20 cellular contexts compared by ENCODE assay signal in the genomic region with DNA sequence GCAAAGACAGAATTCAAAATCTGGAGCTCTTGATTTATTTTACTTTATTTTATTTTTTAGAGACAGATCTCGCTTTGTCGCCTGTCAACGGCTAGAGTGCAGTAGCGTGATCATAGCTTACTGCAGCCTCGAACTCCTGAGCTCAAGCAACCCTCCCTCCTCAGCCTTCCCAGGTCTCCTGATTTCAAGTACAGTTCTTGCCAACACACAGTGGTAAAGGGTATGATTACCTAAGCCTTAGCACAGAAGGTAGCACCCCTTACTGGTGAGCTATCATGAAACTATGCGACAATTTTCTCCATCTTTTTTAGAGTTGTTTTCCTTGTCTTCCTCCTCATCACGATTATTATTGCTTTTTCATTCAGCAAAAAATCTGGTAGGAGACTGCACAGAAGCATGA.
DNase-seq lines count a peak whose midpoint lies in the region; ATAC-seq and TF ChIP-seq lines count a peak whose summit lies in the region.
"Had no signal": no experiment of that assay in that cellular context is flagged by ENCODE, and none has a peak within 500 bp of the region (broad histone marks: within the 10 kb centered on the region; RNA-seq: fewer than 3 reads in every experiment).

No MANE protein-coding gene starts in this region.

- H3K4me1 ChIP-seq in OCI-LY3 (ENCODE audit: low read length) (peaks cover 27% of the 10 kb centered on the region), esophagus muscularis mucosa (peaks cover 0 to 32% (median 27%) of the 10 kb centered on the region in 4 donors), tibial artery (peaks cover 0 to 21% (median 12%) of the 10 kb centered on the region in 4 donors)
- H3K4me1 ChIP-seq: foreskin keratinocyte, lower lobe of right lung had no signal

- H3K27me3 ChIP-seq in OCI-LY3 (ENCODE audit: low read depth, low read length) (peaks cover 21% of the 10 kb centered on the region), esophagus muscularis mucosa (no peaks in the 10 kb centered on the region), tibial artery (no peaks in the 10 kb centered on the region)
- H3K27me3 ChIP-seq: hepatocyte, vagina had no signal

- no peaks in the 10 kb centered on the region for H3K9me3 Mint-ChIP-seq in activated naive CD4-positive, alpha-beta T cell treated with anti-CD3 and anti-CD28 coated beads for 36 hours

- H3K27ac Mint-ChIP-seq in activated naive CD4-positive, alpha-beta T cell treated with anti-CD3 and anti-CD28 coated beads for 36 hours, result no peak overlapping the region

- peak overlapping the region; percentile 28; the same call in 1 of the 2 replicates for H2AFZ ChIP-seq in OCI-LY3 (ENCODE audit: low read depth, low read length)

- ATAC-seq in left lobe of liver, result no peak
- ATAC-seq: Right ventricle myocardium inferior had no signal

- intact Hi-C loops in activated naive CD4-positive, alpha-beta T cell treated with anti-CD3 and anti-CD28 coated beads for 36 hours (cut with micrococcal nuclease), result loop anchor here (2.0 kb wide), 3 partner anchors 54 to 96 kb away; no protein-coding TSS in a partner anchor
- intact Hi-C loops in esophagus muscularis mucosa (cut with DNase I), result no loop called here
- intact Hi-C loops in tibial artery (cut with DNase I; ENCODE audit: low total_unique reads), result loop anchor here (10.0 kb wide), 2 partner anchors 480 to 1360 kb away; no protein-coding TSS in a partner anchor

- no peak for TF ChIP-seq POLR2A in esophagus muscularis mucosa (IDR thresholded peaks at IDR 0.05; ENCODE audit: low read depth)

- H3K4me2 ChIP-seq in OCI-LY3 (ENCODE audit: low read length), result peak overlapping the region; percentile 86

- H3K9me3 ChIP-seq in OCI-LY3 (ENCODE audit: insufficient read depth, low read length) (no peaks in the 10 kb centered on the region), esophagus muscularis mucosa (no peaks in the 10 kb centered on the region), tibial artery (no peaks in the 10 kb centered on the region)
- H3K9me3 ChIP-seq: lower lobe of right lung, vagina had no signal

- H3K79me2 ChIP-seq in OCI-LY3 (ENCODE audit: low read length), result no peaks in the 10 kb centered on the region
- H3K79me2 ChIP-seq: hepatocyte had no signal

- no peak for TF ChIP-seq CTCF in OCI-LY3 (IDR thresholded peaks at IDR 0.05; ENCODE audit: low read depth, low read length)
- no peak for TF ChIP-seq CTCF in esophagus muscularis mucosa (IDR thresholded peaks at IDR 0.05)
- TF ChIP-seq CTCF in tibial artery (IDR thresholded peaks at IDR 0.05), result no peak

- TF ChIP-seq EP300 in esophagus muscularis mucosa (IDR thresholded peaks at IDR 0.05), result no peak

- H3K9ac ChIP-seq in OCI-LY3 (ENCODE audit: low read length), result no peak overlapping the region

- 86% methylated on average over 7 of the region's 7 CpGs for WGBS in esophagus muscularis mucosa

- H3K36me3 ChIP-seq in OCI-LY3 (replicated peaks; ENCODE audit: low read depth, low read length) (no peaks in the 10 kb centered on the region), esophagus muscularis mucosa (no peaks in the 10 kb centered on the region), tibial artery (no peaks in the 10 kb centered on the region)
- H3K36me3 ChIP-seq: lower lobe of right lung, vagina had no signal

- CTCF ChIA-PET in activated naive CD4-positive, alpha-beta T cell treated with anti-CD3 and anti-CD28 coated beads for 36 hours (lab: Charles Lee), result interaction anchor here (0.7 to 3.6 kb wide), 9 partner anchors 10 to 482 kb away, joined by 3 to 15 read pairs (median 4); no protein-coding TSS in a partner anchor

- no peak overlapping the region for H3K27ac ChIP-seq in OCI-LY3 (ENCODE audit: low read length)
- peak overlapping the region; percentile 77 to 82 (median 78) for H3K27ac ChIP-seq in esophagus muscularis mucosa (replicated peaks in 1 of 4)
- H3K27ac ChIP-seq in tibial artery, result peak overlapping the region; percentile 86 to 89
- H3K27ac ChIP-seq: foreskin keratinocyte, lower lobe of right lung, vagina had no signal

- H3K4me1 Mint-ChIP-seq in activated naive CD4-positive, alpha-beta T cell treated with anti-CD3 and anti-CD28 coated beads for 36 hours (ENCODE audit: low read depth), result peaks cover 22% of the 10 kb centered on the region

- no peaks in the 10 kb centered on the region for H3K27me3 Mint-ChIP-seq in activated naive CD4-positive, alpha-beta T cell treated with anti-CD3 and anti-CD28 coated beads for 36 hours (ENCODE audit: low read depth)

- no peaks in the 10 kb centered on the region for H3K36me3 Mint-ChIP-seq in activated naive CD4-positive, alpha-beta T cell treated with anti-CD3 and anti-CD28 coated beads for 36 hours (ENCODE audit: low read depth)

- no peak for DNase-seq in activated naive CD4-positive, alpha-beta T cell treated with anti-CD3 and anti-CD28 coated beads for 36 hours
- no peak for DNase-seq in activated naive CD4-positive, alpha-beta T cell (lab: John Stamatoyannopoulos, UW)
- DNase-seq in esophagus muscularis mucosa (ENCODE audit: extremely low spot score) (no peak), tibial artery (no peak), left lobe of liver (ENCODE audit: low spot score) (no peak), activated gamma-delta T cell treated with Interleukin-2 at 50 U/mL for 16 hours (no peak), NCI-H1694 treated with DMSO at 0.1 percent for 48 hours (lab: John Stamatoyannopoulos, UW) (no peak)
- DNase-seq: DMS 273 treated with DMSO at 0.1 percent for 48 hours; foreskin keratinocyte; GDM1; lower lobe of right lung; NCI-H146; NCI-H774; nucleus accumbens; stimulated activated CD4-positive, alpha-beta T cell treated with anti-CD3 and anti-CD28 coated beads, Interleukin-4, amount 100 ng/mL, for 4 hours; SW 1271 had no signal

- no peaks in the 10 kb centered on the region for H4K20me1 ChIP-seq in OCI-LY3 (ENCODE audit: insufficient read depth, low read length)

- peak overlapping the region; percentile 67 for H3K4me3 Mint-ChIP-seq in activated naive CD4-positive, alpha-beta T cell treated with anti-CD3 and anti-CD28 coated beads for 36 hours

- H3K4me3 ChIP-seq in OCI-LY3 (ENCODE audit: low read length) (no peak overlapping the region), esophagus muscularis mucosa (peak overlapping the region; percentile 45 to 55 (median 48)), tibial artery (peak overlapping the region; percentile 50 to 55)
- H3K4me3 ChIP-seq: hepatocyte had no signal
